1 cellular context compared by ENCODE assay signal in the genomic region with DNA sequence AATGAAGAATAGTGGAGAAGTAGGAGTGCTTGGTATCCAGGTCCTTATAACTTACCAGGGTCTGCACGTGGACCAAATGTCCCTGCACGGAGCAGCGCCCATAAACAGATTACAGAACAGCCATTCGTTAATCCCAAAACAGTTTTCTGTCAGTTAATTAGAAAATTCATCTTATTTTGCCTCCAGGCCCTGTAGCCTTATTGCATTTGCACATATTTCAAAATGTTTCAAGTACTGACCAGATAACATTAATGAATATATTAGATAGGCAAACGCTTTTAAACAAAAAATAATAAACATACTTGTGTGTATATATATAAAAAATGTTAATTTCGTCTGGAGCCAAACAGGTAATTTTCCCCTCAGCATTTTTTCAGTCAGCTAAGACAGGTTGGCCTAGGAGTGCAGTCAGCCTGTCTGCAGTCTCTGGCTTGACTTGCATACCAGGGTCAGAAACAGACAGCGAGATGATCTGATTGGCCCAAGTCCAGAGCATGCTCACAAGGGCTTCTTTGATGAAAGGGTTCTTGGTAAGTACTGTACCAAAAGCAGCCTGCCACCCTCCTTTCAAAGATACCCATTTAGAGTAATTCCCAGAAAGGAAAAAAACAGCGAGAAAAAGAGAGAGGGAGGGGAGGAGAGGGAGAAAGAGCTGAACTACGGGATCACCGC.
TF ChIP-seq lines count a peak whose summit lies in the region.

No MANE protein-coding gene starts in this region.

TF ChIP-seq in K562, 482 proteins besides CTCF, POLR2A, EP300 and RAD21 (continued from another document):
- TF ChIP-seq SRSF1 (IDR thresholded peaks at IDR 0.05; ENCODE audit: low read depth, low read length) (no peak), TAF7 (tag; IDR thresholded peaks at IDR 0.05) (no peak), NRF1 (conservative IDR thresholded peaks at IDR 0.05 in 1 of 2, IDR thresholded peaks at IDR 0.05 in 1 of 2) (peak; percentile 55 to 71), ZC3H4 (CRISPR knock-in tag; IDR thresholded peaks at IDR 0.05; ENCODE audit: borderline replicate concordance) (no peak)
